ENCODE assay signal across 11 cellular contexts in the genomic region with DNA sequence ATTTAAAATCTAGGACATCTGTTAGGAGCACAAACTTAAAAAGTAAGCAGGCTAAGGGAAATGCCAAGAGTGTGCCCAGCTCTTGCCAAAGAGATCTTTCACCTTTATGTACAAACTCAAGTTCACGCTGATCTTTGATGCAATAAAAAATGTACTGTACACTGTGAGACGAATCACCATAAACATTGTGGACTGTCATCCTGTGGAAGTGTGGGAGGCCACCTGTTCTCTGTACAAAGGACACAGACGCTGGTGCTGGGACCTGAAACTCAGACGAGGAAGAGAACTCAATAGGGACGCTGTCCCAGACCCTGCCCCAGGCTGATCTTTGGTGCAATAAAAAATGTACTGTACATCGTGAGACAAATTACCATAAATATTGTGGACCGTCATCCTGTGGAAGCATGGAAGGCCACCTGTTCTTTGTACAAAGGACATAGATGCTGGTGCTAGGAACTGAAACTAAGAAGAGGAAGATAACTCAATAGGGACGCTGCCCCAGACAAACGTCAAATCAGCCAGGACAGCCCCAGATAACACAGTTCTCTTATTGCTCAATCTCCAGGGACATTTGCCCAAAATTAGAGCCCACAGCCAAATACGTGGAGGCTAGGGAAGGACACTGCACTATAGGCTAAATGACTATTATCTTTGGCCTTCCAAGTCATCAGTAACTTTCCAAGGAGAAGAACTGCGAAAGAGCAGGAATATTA.
DNase-seq lines count a peak whose midpoint lies in the region; ATAC-seq and TF ChIP-seq lines count a peak whose summit lies in the region.
"Had no signal": no experiment of that assay in that cellular context is flagged by ENCODE, and none has a peak within 500 bp of the region (broad histone marks: within the 10 kb centered on the region; RNA-seq: fewer than 3 reads in every experiment).

No MANE protein-coding gene starts in this region.

- H3K36me3 Mint-ChIP-seq in effector memory CD8-positive, alpha-beta T cell (ENCODE audit: insufficient read depth), result peaks cover 6% of the 10 kb centered on the region
- peaks cover 0 to 4% of the 10 kb centered on the region in 2 donors for H3K36me3 Mint-ChIP-seq in activated naive CD4-positive, alpha-beta T cell treated with anti-CD3 and anti-CD28 coated beads, Interleukin-2, amount 50 U/mL, for 72 hours

- no peaks in the 10 kb centered on the region for H3K9me3 Mint-ChIP-seq in effector memory CD8-positive, alpha-beta T cell
- no peaks in the 10 kb centered on the region for H3K9me3 Mint-ChIP-seq in activated naive CD4-positive, alpha-beta T cell treated with anti-CD3 and anti-CD28 coated beads, Interleukin-2, amount 50 U/mL, for 72 hours

- H3K27ac Mint-ChIP-seq in effector memory CD8-positive, alpha-beta T cell, result no peak overlapping the region
- peak overlapping the region in 1 of 2 donors; percentile 62 for H3K27ac Mint-ChIP-seq in activated naive CD4-positive, alpha-beta T cell treated with anti-CD3 and anti-CD28 coated beads, Interleukin-2, amount 50 U/mL, for 72 hours

- peaks cover 12 to 24% of the 10 kb centered on the region in 2 donors for H3K4me1 Mint-ChIP-seq in effector memory CD8-positive, alpha-beta T cell (ENCODE audit: low read depth in 2 of 2)

- H3K27me3 Mint-ChIP-seq in effector memory CD8-positive, alpha-beta T cell, result peaks cover 0 to 5% of the 10 kb centered on the region in 2 donors

- no peak for TF ChIP-seq CTCF in GM20000 (IDR thresholded peaks at IDR 0.05; ENCODE audit: extremely low read depth, missing control alignments)

- peak overlapping the region in 1 of 2 donors; percentile 20 for H3K4me3 Mint-ChIP-seq in effector memory CD8-positive, alpha-beta T cell

- ATAC-seq in effector memory CD8-positive, alpha-beta T cell (replicated peaks), result peak; percentile 32
- no peak for ATAC-seq in activated naive CD4-positive, alpha-beta T cell treated with anti-CD3 and anti-CD28 coated beads, Interleukin-2, amount 50 U/mL, for 72 hours

- DNase-seq in GM20000 (ENCODE audit: low spot score) (peak; percentile 50), NOMO-1 treated with DMSO at 0.1 percent for 48 hours (lab: John Stamatoyannopoulos, UW; ENCODE audit: unreplicated experiment) (peak; percentile 95), putamen (ENCODE audit: low spot score) (peak; percentile 59), GDM1 (lab: John Stamatoyannopoulos, UW) (no peak)
- no peak for DNase-seq in effector memory CD8-positive, alpha-beta T cell
- DNase-seq in stimulated activated CD4-positive, alpha-beta T cell treated with anti-CD3 and anti-CD28 coated beads, Interleukin-4, amount 100 ng/mL, for 4 hours, result no peak
- DNase-seq in activated naive CD4-positive, alpha-beta T cell treated with anti-CD3 and anti-CD28 coated beads, Interleukin-2, amount 50 U/mL, for 72 hours (ENCODE audit: low spot score in 2 of 2), result no peak
- no peak for DNase-seq in activated CD8-positive, alpha-beta memory T cell treated with anti-CD3 and anti-CD28 coated beads, Interleukin-2, amount 50 U/mL, for 48 hours
- DNase-seq: activated T-cell treated with anti-CD3 and anti-CD28 coated beads for 4 hours, NCI-H526, T1000 had no signal

Comparison
In these comparisons a context has a peak if more than half of its experiments do, and no peak if none do; other contexts are left out.
1. DNase-seq: peak in GM20000 (single experiment), NOMO-1 treated with DMSO at 0.1 percent for 48 hours (single experiment) and putamen (single experiment); none in effector memory CD8-positive, alpha-beta T cell (0 of 3), stimulated activated CD4-positive, alpha-beta T cell treated with anti-CD3 and anti-CD28 coated beads, Interleukin-4, amount 100 ng/mL, for 4 hours (0 of 2), GDM1 (single experiment), activated naive CD4-positive, alpha-beta T cell treated with anti-CD3 and anti-CD28 coated beads, Interleukin-2, amount 50 U/mL, for 72 hours (0 of 2) and activated CD8-positive, alpha-beta memory T cell treated with anti-CD3 and anti-CD28 coated beads, Interleukin-2, amount 50 U/mL, for 48 hours (single experiment).